ENCODE assay signal across 25 cellular contexts in the genomic region with DNA sequence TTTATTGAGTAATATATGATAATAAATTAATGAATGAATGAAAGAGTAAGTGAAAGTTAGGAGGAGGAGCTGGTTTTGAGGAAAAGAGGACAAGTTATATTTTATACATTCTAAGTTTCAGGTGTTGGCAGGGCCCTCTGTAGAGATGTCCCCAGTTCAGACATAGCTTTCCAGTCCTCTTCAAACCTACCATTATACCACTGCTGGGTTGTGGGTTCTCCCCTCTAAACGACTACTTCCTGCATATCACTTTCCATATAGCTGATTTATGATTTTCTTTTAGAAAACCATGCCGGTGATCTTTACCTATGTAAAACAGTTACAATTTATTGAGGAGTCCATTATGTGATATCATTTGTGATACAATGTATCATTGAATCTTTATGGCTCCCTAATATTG.
DNase-seq lines count a peak whose midpoint lies in the region; ATAC-seq and TF ChIP-seq lines count a peak whose summit lies in the region.
"Had no signal": no experiment of that assay in that cellular context is flagged by ENCODE, and none has a peak within 500 bp of the region (broad histone marks: within the 10 kb centered on the region; RNA-seq: fewer than 3 reads in every experiment).

No MANE protein-coding gene starts in this region.

- H3K4me1 ChIP-seq in CD8-positive, alpha-beta T cell (ENCODE audit: insufficient read depth, low read length), result peaks cover 55% of the 10 kb centered on the region
- peaks cover 52 to 54% of the 10 kb centered on the region in 2 donors for H3K4me1 ChIP-seq in naive thymus-derived CD4-positive, alpha-beta T cell (ENCODE audit: control insufficient read depth in 2 of 2, insufficient read depth in 2 of 2, low read length in 2 of 2)
- H3K4me1 ChIP-seq: gastrocnemius medialis, prostate gland had no signal

- DNase-seq in activated CD4-positive, alpha-beta T cell treated with anti-CD3 and anti-CD28 coated beads, Interleukin-2, amount 10 ng/mL, durations not matched to agents 7 days and 5 days, result peak; percentile 17
- no peak for DNase-seq in activated CD4-positive, alpha-beta T cell treated with anti-CD3 and anti-CD28 coated beads for 4 hours
- DNase-seq in CD8-positive, alpha-beta T cell, result no peak
- no peak for DNase-seq in activated T-helper 1 cell treated with anti-CD3 and anti-CD28 coated beads, Interleukin-12 subunit alpha, Interleukin-12 subunit beta, Interleukin-2, Interleukin-4 antibody, amounts not matched to agents 30 ng/mL and 10 ng/mL and 1 ng/mL, durations not matched to agents 14 hours and 24 hours and 36 hours (ENCODE audit: low spot score)
- no peak for DNase-seq in naive thymus-derived CD4-positive, alpha-beta T cell
- DNase-seq in ureter (ENCODE audit: low spot score) (no peak), LoVo (ENCODE audit: low spot score) (no peak)
- DNase-seq: activated CD4-positive, alpha-beta T cell treated with anti-CD3 and anti-CD28 coated beads for 48 hours; COR-L47; gastrocnemius medialis; HCEC 1CT; left colon; mesenchymal stem cell; NCI-H1105; NCI-H187 treated with DMSO at 0.1 percent for 48 hours; NCI-H524; stimulated activated CD4-positive, alpha-beta T cell treated with anti-CD3 and anti-CD28 coated beads, Interleukin-12 subunit alpha, Interleukin-12 subunit beta, amount 100 ng/mL, for 4 hours; stimulated activated CD4-positive, alpha-beta T cell treated with anti-CD3 and anti-CD28 coated beads, Interleukin-4, amount 100 ng/mL, for 4 hours; stimulated activated naive CD4-positive, alpha-beta T cell treated with Interleukin-2 at 50 U/mL for 16 hours had no signal

- intact Hi-C loops in CD8-positive, alpha-beta T cell (cut with DNase I, micrococcal nuclease), result loop anchor here in 1 of 2 experiments (2.0 to 5.0 kb wide), 2 partner anchors 43 to 95 kb away; no protein-coding TSS in a partner anchor
- intact Hi-C loops in activated T-helper 1 cell treated with anti-CD3 and anti-CD28 coated beads, Interleukin-12 subunit alpha, Interleukin-12 subunit beta, Interleukin-2, Interleukin-4 antibody, amounts not matched to agents 30 ng/mL and 10 ng/mL and 1 ng/mL, durations not matched to agents 14 hours and 24 hours and 36 hours (cut with micrococcal nuclease), result no loop called here
- intact Hi-C loops in naive thymus-derived CD4-positive, alpha-beta T cell (cut with micrococcal nuclease), result loop anchor here in 1 of 2 donors (2.0 kb wide), 1 partner anchor 15 kb away; no protein-coding TSS in a partner anchor

- H3K27ac Mint-ChIP-seq in activated CD4-positive, alpha-beta T cell treated with anti-CD3 and anti-CD28 coated beads, Interleukin-2, amount 10 ng/mL, durations not matched to agents 7 days and 5 days, result peak overlapping the region; percentile 96
- H3K27ac Mint-ChIP-seq in CD8-positive, alpha-beta T cell, result peak overlapping the region; percentile 99
- H3K27ac Mint-ChIP-seq in activated T-helper 1 cell treated with anti-CD3 and anti-CD28 coated beads, Interleukin-12 subunit alpha, Interleukin-12 subunit beta, Interleukin-2, Interleukin-4 antibody, amounts not matched to agents 30 ng/mL and 10 ng/mL and 1 ng/mL, durations not matched to agents 14 hours and 24 hours and 36 hours, result peak overlapping the region; percentile 95
- H3K27ac Mint-ChIP-seq in naive thymus-derived CD4-positive, alpha-beta T cell, result peak overlapping the region; percentile 6 to 97 (median 90)

- no peaks in the 10 kb centered on the region for H3K27me3 Mint-ChIP-seq in activated CD4-positive, alpha-beta T cell treated with anti-CD3 and anti-CD28 coated beads, Interleukin-2, amount 10 ng/mL, durations not matched to agents 7 days and 5 days
- no peaks in the 10 kb centered on the region for H3K27me3 Mint-ChIP-seq in CD8-positive, alpha-beta T cell (ENCODE audit: low read depth)
- H3K27me3 Mint-ChIP-seq in activated T-helper 1 cell treated with anti-CD3 and anti-CD28 coated beads, Interleukin-12 subunit alpha, Interleukin-12 subunit beta, Interleukin-2, Interleukin-4 antibody, amounts not matched to agents 30 ng/mL and 10 ng/mL and 1 ng/mL, durations not matched to agents 14 hours and 24 hours and 36 hours (ENCODE audit: insufficient read depth), result no peaks in the 10 kb centered on the region
- H3K27me3 Mint-ChIP-seq in naive thymus-derived CD4-positive, alpha-beta T cell, result no peaks in the 10 kb centered on the region
- H3K27me3 Mint-ChIP-seq: IgD-negative memory B cell had no signal

- H3K4me3 ChIP-seq in CD8-positive, alpha-beta T cell (ENCODE audit: low read depth, low read length), result no peak overlapping the region
- H3K4me3 ChIP-seq in naive thymus-derived CD4-positive, alpha-beta T cell (ENCODE audit: low read length), result no peak overlapping the region
- H3K4me3 ChIP-seq: gastrocnemius medialis, prostate gland had no signal

- CTCF ChIA-PET in activated CD4-positive, alpha-beta T cell treated with anti-CD3 and anti-CD28 coated beads, Interleukin-2, amount 10 ng/mL, durations not matched to agents 7 days and 5 days (lab: Charles Lee), result interaction anchor here (0.6 to 1.5 kb wide), 5 partner anchors 21 to 603 kb away, joined by 3 to 6 read pairs (median 3); no protein-coding TSS in a partner anchor
- CTCF ChIA-PET in CD8-positive, alpha-beta T cell (lab: Charles Lee), result interaction anchor here (0.7 to 4.8 kb wide), 7 partner anchors 15 to 169 kb away, joined by 3 to 18 read pairs (median 3); no protein-coding TSS in a partner anchor
- CTCF ChIA-PET in naive thymus-derived CD4-positive, alpha-beta T cell (lab: Charles Lee), result interaction anchor here (0.6 to 3.7 kb wide), 3 partner anchors 9 to 118 kb away, joined by 3 to 26 read pairs (median 7); partner anchors contain the start of gene RUNX1

- H3K36me3 Mint-ChIP-seq in activated CD4-positive, alpha-beta T cell treated with anti-CD3 and anti-CD28 coated beads, Interleukin-2, amount 10 ng/mL, durations not matched to agents 7 days and 5 days (ENCODE audit: low read depth), result peaks cover 20% of the 10 kb centered on the region
- H3K36me3 Mint-ChIP-seq in CD8-positive, alpha-beta T cell, result peaks cover 4% of the 10 kb centered on the region
- H3K36me3 Mint-ChIP-seq in activated T-helper 1 cell treated with anti-CD3 and anti-CD28 coated beads, Interleukin-12 subunit alpha, Interleukin-12 subunit beta, Interleukin-2, Interleukin-4 antibody, amounts not matched to agents 30 ng/mL and 10 ng/mL and 1 ng/mL, durations not matched to agents 14 hours and 24 hours and 36 hours (ENCODE audit: low read depth), result peaks cover 19% of the 10 kb centered on the region
- H3K36me3 Mint-ChIP-seq in naive thymus-derived CD4-positive, alpha-beta T cell, result peaks cover 0 to 14% (median 4%) of the 10 kb centered on the region in 5 donors

- no peaks in the 10 kb centered on the region for H3K27me3 ChIP-seq in CD8-positive, alpha-beta T cell (ENCODE audit: insufficient read depth, low read length)
- H3K27me3 ChIP-seq in naive thymus-derived CD4-positive, alpha-beta T cell (ENCODE audit: control insufficient read depth in 2 of 2, insufficient read depth in 2 of 2, low read length in 2 of 2), result no peaks in the 10 kb centered on the region
- H3K27me3 ChIP-seq: gastrocnemius medialis, neutrophil had no signal

- no peaks in the 10 kb centered on the region for H3K36me3 ChIP-seq in CD8-positive, alpha-beta T cell (ENCODE audit: insufficient read depth, low read length)
- H3K36me3 ChIP-seq in naive thymus-derived CD4-positive, alpha-beta T cell (ENCODE audit: control insufficient read depth in 2 of 3, insufficient read depth in 3 of 3, low read length in 3 of 3), result no peaks in the 10 kb centered on the region
- H3K36me3 ChIP-seq: gastrocnemius medialis, neutrophil, prostate gland had no signal

- no peaks in the 10 kb centered on the region for H3K9me3 ChIP-seq in CD8-positive, alpha-beta T cell (ENCODE audit: low read length)
- H3K9me3 ChIP-seq in naive thymus-derived CD4-positive, alpha-beta T cell (ENCODE audit: control insufficient read depth in 2 of 3, low read length in 3 of 3), result no peaks in the 10 kb centered on the region
- H3K9me3 ChIP-seq: gastrocnemius medialis, neutrophil, prostate gland had no signal

- no peak for TF ChIP-seq CTCF in CD8-positive, alpha-beta T cell (IDR thresholded peaks at IDR 0.05)

- peak overlapping the region; percentile 3 for H3K4me3 Mint-ChIP-seq in activated CD4-positive, alpha-beta T cell treated with anti-CD3 and anti-CD28 coated beads, Interleukin-2, amount 10 ng/mL, durations not matched to agents 7 days and 5 days
- peak overlapping the region; percentile 80 for H3K4me3 Mint-ChIP-seq in CD8-positive, alpha-beta T cell
- no peak overlapping the region for H3K4me3 Mint-ChIP-seq in activated T-helper 1 cell treated with anti-CD3 and anti-CD28 coated beads, Interleukin-12 subunit alpha, Interleukin-12 subunit beta, Interleukin-2, Interleukin-4 antibody, amounts not matched to agents 30 ng/mL and 10 ng/mL and 1 ng/mL, durations not matched to agents 14 hours and 24 hours and 36 hours
- peak overlapping the region in 7 of 10 donors; percentile 39 to 85 (median 77) for H3K4me3 Mint-ChIP-seq in naive thymus-derived CD4-positive, alpha-beta T cell

- no peak overlapping the region for H3K27ac ChIP-seq in CD8-positive, alpha-beta T cell (ENCODE audit: low read depth, low read length)
- peak overlapping the region; percentile 81 for H3K27ac ChIP-seq in naive thymus-derived CD4-positive, alpha-beta T cell (ENCODE audit: low read depth, low read length)
- H3K27ac ChIP-seq: gastrocnemius medialis, prostate gland had no signal

- no peak for ATAC-seq in CD8-positive, alpha-beta T cell
- ATAC-seq in naive thymus-derived CD4-positive, alpha-beta T cell, result no peak
- ATAC-seq in HG02642 (IDR thresholded peaks at IDR 0.05; ENCODE audit: poor library complexity, unreplicated experiment), result no peak
- ATAC-seq: gastrocnemius medialis, left colon, sciatic nerve, SK-N-SH treated with all-trans-retinoic acid at 6 μM for 48 hours had no signal

- POLR2A ChIA-PET in activated CD4-positive, alpha-beta T cell treated with anti-CD3 and anti-CD28 coated beads, Interleukin-2, amount 10 ng/mL, durations not matched to agents 7 days and 5 days (lab: Charles Lee), result interaction anchor here (0.6 kb wide), 1 partner anchor 41 kb away, joined by 3 read pairs; no protein-coding TSS in a partner anchor
- POLR2A ChIA-PET in CD8-positive, alpha-beta T cell (lab: Charles Lee), result interaction anchor here (0.7 to 3.0 kb wide), 4 partner anchors 21 to 115 kb away, joined by 3 to 26 read pairs (median 4); no protein-coding TSS in a partner anchor
- POLR2A ChIA-PET in naive thymus-derived CD4-positive, alpha-beta T cell (lab: Charles Lee), result interaction anchor here (0.5 to 4.4 kb wide), 6 partner anchors 43 to 115 kb away, joined by 3 to 36 read pairs (median 4); no protein-coding TSS in a partner anchor

- peaks cover 3% of the 10 kb centered on the region for H3K9me3 Mint-ChIP-seq in activated CD4-positive, alpha-beta T cell treated with anti-CD3 and anti-CD28 coated beads, Interleukin-2, amount 10 ng/mL, durations not matched to agents 7 days and 5 days
- no peaks in the 10 kb centered on the region for H3K9me3 Mint-ChIP-seq in CD8-positive, alpha-beta T cell
- H3K9me3 Mint-ChIP-seq in activated T-helper 1 cell treated with anti-CD3 and anti-CD28 coated beads, Interleukin-12 subunit alpha, Interleukin-12 subunit beta, Interleukin-2, Interleukin-4 antibody, amounts not matched to agents 30 ng/mL and 10 ng/mL and 1 ng/mL, durations not matched to agents 14 hours and 24 hours and 36 hours, result peaks cover 6% of the 10 kb centered on the region
- peaks cover 0 to 6% (median 0%) of the 10 kb centered on the region in 11 donors for H3K9me3 Mint-ChIP-seq in naive thymus-derived CD4-positive, alpha-beta T cell
- H3K9me3 Mint-ChIP-seq: IgD-negative memory B cell had no signal

- peaks cover 64% of the 10 kb centered on the region for H3K4me1 Mint-ChIP-seq in activated CD4-positive, alpha-beta T cell treated with anti-CD3 and anti-CD28 coated beads, Interleukin-2, amount 10 ng/mL, durations not matched to agents 7 days and 5 days
- peaks cover 75% of the 10 kb centered on the region for H3K4me1 Mint-ChIP-seq in CD8-positive, alpha-beta T cell (ENCODE audit: low read depth)
- peaks cover 80% of the 10 kb centered on the region for H3K4me1 Mint-ChIP-seq in activated T-helper 1 cell treated with anti-CD3 and anti-CD28 coated beads, Interleukin-12 subunit alpha, Interleukin-12 subunit beta, Interleukin-2, Interleukin-4 antibody, amounts not matched to agents 30 ng/mL and 10 ng/mL and 1 ng/mL, durations not matched to agents 14 hours and 24 hours and 36 hours (ENCODE audit: low read depth)
- peaks cover 65 to 90% (median 87%) of the 10 kb centered on the region in 7 donors for H3K4me1 Mint-ChIP-seq in naive thymus-derived CD4-positive, alpha-beta T cell
